5 cellular contexts compared by ENCODE assay signal in genomic region chrX:156009691-156010090, GRCh38. TPM values are rescaled to one million over a fixed set of nuclear protein-coding genes. Genes with fewer than 3 reads are reported as not detected.
"Had no signal": no experiment of that assay in that cellular context is flagged by ENCODE, and none has a peak within 500 bp of the region (broad histone marks: within the 10 kb centered on the region; RNA-seq: fewer than 3 reads in every experiment).

No MANE protein-coding gene starts in this region.

RNA-seq across cellular contexts. Expression of gene IL9R, which starts 12.2 kb away (rescaled TPM):
- total RNA-seq: ascending aorta, astrocyte, bronchial epithelial cell, cardiac muscle cell, chondrocyte had no signal
- polyA plus RNA-seq: cardiac muscle cell had no signal
